Comparison of ENCODE assay signal across 20 cellular contexts in genomic region chr22:44045171-44045570, GRCh38. TPM values are rescaled to one million over a fixed set of nuclear protein-coding genes. Genes with fewer than 3 reads are reported as not detected.
A peak's percentile ranks its signal among the peaks of the same experiment; 100 is the strongest.
DNase-seq lines count a peak whose midpoint lies in the region; ATAC-seq and TF ChIP-seq lines count a peak whose summit lies in the region.
"Had no signal": no experiment of that assay in that cellular context is flagged by ENCODE, and none has a peak within 500 bp of the region (broad histone marks: within the 10 kb centered on the region; RNA-seq: fewer than 3 reads in every experiment).

No MANE protein-coding gene starts in this region.

- H3K4me1 Mint-ChIP-seq in chondrocyte (ENCODE audit: low read depth): peaks cover 11% of the 10 kb centered on the region

- no peaks in the 10 kb centered on the region for H3K36me3 Mint-ChIP-seq in chondrocyte (ENCODE audit: low read depth)
- H3K36me3 Mint-ChIP-seq: activated naive CD4-positive, alpha-beta T cell treated with anti-CD3 and anti-CD28 coated beads, Interleukin-2, amount 50 U/mL, for 24 hours had no signal

- peaks cover 6% of the 10 kb centered on the region for H3K4me1 ChIP-seq in osteoblast (ENCODE audit: insufficient read depth, low read length)

- peaks cover 18% of the 10 kb centered on the region for H4K20me1 ChIP-seq in osteoblast (ENCODE audit: insufficient read depth, low read length)

- no peak overlapping the region for H3K4me3 ChIP-seq in osteoblast (ENCODE audit: insufficient read depth, low read length)
- no peak overlapping the region for H3K4me3 ChIP-seq in WERI-Rb-1 (ENCODE audit: low read depth, low read length)
- H3K4me3 ChIP-seq: BLaER1 treated with 17β-estradiol and CSF1 and Interleukin-3, amounts not matched to agents 10 nM and 100 nM; heart left ventricle had no signal

- peaks cover 6% of the 10 kb centered on the region for H3K9me3 Mint-ChIP-seq in chondrocyte (ENCODE audit: low read depth)
- H3K9me3 Mint-ChIP-seq: activated naive CD4-positive, alpha-beta T cell treated with anti-CD3 and anti-CD28 coated beads, Interleukin-2, amount 50 U/mL, for 24 hours had no signal

- DNase-seq in EL (peak; percentile 47), M059J (ENCODE audit: low read depth) (peak; percentile 13), chondrocyte (ENCODE audit: low spot score) (no peak), osteoblast (ENCODE audit: insufficient read length, low spot score, missing footprints) (peak; percentile 89), activated gamma-delta T cell (lab: John Stamatoyannopoulos, UW) (no peak), WERI-Rb-1 (no peak), NCI-H510A (lab: John Stamatoyannopoulos, UW) (no peak)
- DNase-seq: endodermal cell; left ventricle myocardium superior; MM.1S; NCI-H146; NCI-H2227 treated with DMSO at 0.1 percent for 48 hours; NCI-H774; SIG-M5; stimulated activated CD4-positive, alpha-beta T cell treated with anti-CD3 and anti-CD28 coated beads, Interleukin-4, amount 100 ng/mL, for 24 hours had no signal

- peaks cover 31% of the 10 kb centered on the region for H3K79me2 ChIP-seq in osteoblast (ENCODE audit: insufficient read depth, low read length)

- H3K9me3 ChIP-seq in osteoblast (ENCODE audit: low read depth, low read length): no peaks in the 10 kb centered on the region
- H3K9me3 ChIP-seq in WERI-Rb-1 (ENCODE audit: severe bottlenecking): peaks cover 2% of the 10 kb centered on the region

- peaks cover 3% of the 10 kb centered on the region for H3K36me3 ChIP-seq in osteoblast (ENCODE audit: insufficient read depth, low read length)
- no peaks in the 10 kb centered on the region for H3K36me3 ChIP-seq in WERI-Rb-1
- H3K36me3 ChIP-seq: heart left ventricle had no signal

- H3K27ac ChIP-seq in osteoblast (ENCODE audit: low read depth, low read length): peak overlapping the region; percentile 21
- no peak overlapping the region for H3K27ac ChIP-seq in WERI-Rb-1
- H3K27ac ChIP-seq: BLaER1 treated with 17β-estradiol and CSF1 and Interleukin-3, amounts not matched to agents 10 nM and 100 nM; HL-60 had no signal

- H3K27ac Mint-ChIP-seq in chondrocyte (ENCODE audit: unreplicated experiment): peak overlapping the region; percentile 74
- H3K27ac Mint-ChIP-seq: activated naive CD4-positive, alpha-beta T cell treated with anti-CD3 and anti-CD28 coated beads, Interleukin-2, amount 50 U/mL, for 24 hours; endodermal cell had no signal

- H3K27me3 ChIP-seq in osteoblast (ENCODE audit: insufficient read depth, low read length): no peaks in the 10 kb centered on the region
- H3K27me3 ChIP-seq in WERI-Rb-1 (ENCODE audit: insufficient read depth, low read depth, severe bottlenecking): no peaks in the 10 kb centered on the region
- H3K27me3 ChIP-seq: heart left ventricle had no signal

- no peak overlapping the region for H3K4me2 ChIP-seq in osteoblast (ENCODE audit: insufficient read depth, low read length)

- no peaks in the 10 kb centered on the region for H3K27me3 Mint-ChIP-seq in chondrocyte (ENCODE audit: low read depth)
- H3K27me3 Mint-ChIP-seq: activated naive CD4-positive, alpha-beta T cell treated with anti-CD3 and anti-CD28 coated beads, Interleukin-2, amount 50 U/mL, for 24 hours had no signal

- no peak overlapping the region for H2AFZ ChIP-seq in osteoblast (ENCODE audit: low read length)

- ATAC-seq in HG03460 (IDR thresholded peaks at IDR 0.05; ENCODE audit: unreplicated experiment): no peak
- ATAC-seq: heart left ventricle, left ventricle myocardium superior had no signal

- no peak overlapping the region for H3K4me3 Mint-ChIP-seq in chondrocyte (ENCODE audit: unreplicated experiment)
- H3K4me3 Mint-ChIP-seq: activated naive CD4-positive, alpha-beta T cell treated with anti-CD3 and anti-CD28 coated beads, Interleukin-2, amount 50 U/mL, for 24 hours; endodermal cell had no signal

- no peak for TF ChIP-seq CTCF in chondrocyte (IDR thresholded peaks at IDR 0.05)
- TF ChIP-seq CTCF in osteoblast (IDR thresholded peaks at IDR 0.05; ENCODE audit: extremely low read depth, low read depth, low read length): no peak
- TF ChIP-seq CTCF in WERI-Rb-1 (IDR thresholded peaks at IDR 0.05; ENCODE audit: low read depth, low read length): no peak

RNA-seq across cellular contexts. Expression of gene PARVB, which starts 21.1 kb away (rescaled TPM):
- 0.15 TPM in 1 of 2 replicates, not detected in the other for total RNA-seq in M059J (2014; rRNA removed; shearing (Covaris generic))
- 21.2 to 35.6 TPM (median 33.6 TPM) in 3 replicates for total RNA-seq in chondrocyte
- total RNA-seq in osteoblast: 24.5 and 29.3 TPM in 2 replicates

Comparison
In these comparisons a context has a peak if more than half of its experiments do, and no peak if none do; other contexts are left out.
1. DNase-seq: peak in EL (single experiment), M059J (single experiment) and osteoblast (single experiment); none in chondrocyte (single experiment), activated gamma-delta T cell (single experiment), WERI-Rb-1 (single experiment) and NCI-H510A (single experiment).
2. RNA of gene PARVB, which starts 21.1 kb away (total RNA-seq): 21.2 to 35.6 TPM in chondrocyte and 24.5 to 29.3 TPM in osteoblast; 0.15 TPM in M059J; every median in the first group is over 10 times any median in the second.